13 cellular contexts compared by ENCODE assay signal in the genomic region with DNA sequence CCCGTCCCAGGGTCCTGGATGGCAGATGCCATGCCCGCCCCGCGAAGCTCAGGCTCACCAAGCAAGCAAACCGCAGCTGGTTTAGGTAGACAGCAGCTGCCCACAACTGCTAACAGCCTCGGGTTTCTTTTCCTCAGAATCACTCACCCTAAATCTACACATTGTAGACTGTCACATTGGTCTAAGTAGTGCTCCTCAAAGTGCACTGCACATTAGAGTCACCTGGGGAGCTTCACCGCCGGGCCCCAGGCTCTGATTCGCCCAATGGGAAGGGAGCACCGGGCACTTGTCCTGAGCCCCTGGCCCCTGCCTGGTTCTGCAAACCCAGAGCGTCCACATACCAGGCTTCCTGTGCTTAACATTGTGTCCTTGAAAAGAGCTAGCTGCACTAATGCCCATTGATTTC. TPM values are rescaled to one million over a fixed set of nuclear protein-coding genes. Genes with fewer than 3 reads are reported as not detected.
A peak's percentile ranks its signal among the peaks of the same experiment; 100 is the strongest.
DNase-seq lines count a peak whose midpoint lies in the region; ATAC-seq and TF ChIP-seq lines count a peak whose summit lies in the region.
"Had no signal": no experiment of that assay in that cellular context is flagged by ENCODE, and none has a peak within 500 bp of the region (broad histone marks: within the 10 kb centered on the region; RNA-seq: fewer than 3 reads in every experiment).

No MANE protein-coding gene starts in this region.

- ATAC-seq in stimulated activated naive CD8-positive, alpha-beta T cell treated with anti-CD3 and anti-CD28 coated beads, Interleukin-15, Interleukin-2, amounts not matched to agents 100 U/mL and 50 U/mL, for 24 hours: no peak
- no peak for ATAC-seq in activated T-helper 17 cell treated with anti-CD3 and anti-CD28 coated beads, Interleukin-2, amount 50 U/mL, for 72 hours (replicated peaks)
- ATAC-seq in natural killer cell (no peak), HG03571 (IDR thresholded peaks at IDR 0.05; ENCODE audit: unreplicated experiment) (no peak), HG02938 (IDR thresholded peaks at IDR 0.05; ENCODE audit: unreplicated experiment) (no peak)
- ATAC-seq: esophagus mucosa had no signal

- H3K4me1 Mint-ChIP-seq in stimulated activated naive CD8-positive, alpha-beta T cell treated with anti-CD3 and anti-CD28 coated beads, Interleukin-15, Interleukin-2, amounts not matched to agents 100 ng/mL and 50 ng/mL, for 24 hours (ENCODE audit: low read depth): peaks cover 27% of the 10 kb centered on the region
- peaks cover 14% of the 10 kb centered on the region for H3K4me1 Mint-ChIP-seq in activated T-helper 17 cell treated with anti-CD3 and anti-CD28 coated beads, Interleukin-2, amount 50 U/mL, for 72 hours
- H3K4me1 Mint-ChIP-seq in natural killer cell: peaks cover 26 to 49% of the 10 kb centered on the region in 2 donors

- no peaks in the 10 kb centered on the region for H3K9me3 Mint-ChIP-seq in stimulated activated naive CD8-positive, alpha-beta T cell treated with anti-CD3 and anti-CD28 coated beads, Interleukin-15, Interleukin-2, amounts not matched to agents 100 ng/mL and 50 ng/mL, for 24 hours
- no peaks in the 10 kb centered on the region for H3K9me3 Mint-ChIP-seq in activated T-helper 17 cell treated with anti-CD3 and anti-CD28 coated beads, Interleukin-2, amount 50 U/mL, for 72 hours
- no peaks in the 10 kb centered on the region for H3K9me3 Mint-ChIP-seq in natural killer cell

- no peaks in the 10 kb centered on the region for H3K36me3 Mint-ChIP-seq in stimulated activated naive CD8-positive, alpha-beta T cell treated with anti-CD3 and anti-CD28 coated beads, Interleukin-15, Interleukin-2, amounts not matched to agents 100 ng/mL and 50 ng/mL, for 24 hours (ENCODE audit: low read depth)
- H3K36me3 Mint-ChIP-seq in activated T-helper 17 cell treated with anti-CD3 and anti-CD28 coated beads, Interleukin-2, amount 50 U/mL, for 72 hours (ENCODE audit: low read depth): peaks cover 5% of the 10 kb centered on the region
- no peaks in the 10 kb centered on the region for H3K36me3 Mint-ChIP-seq in natural killer cell

- H3K27ac Mint-ChIP-seq in stimulated activated naive CD8-positive, alpha-beta T cell treated with anti-CD3 and anti-CD28 coated beads, Interleukin-15, Interleukin-2, amounts not matched to agents 100 ng/mL and 50 ng/mL, for 24 hours: peak overlapping the region; percentile 49
- H3K27ac Mint-ChIP-seq in activated T-helper 17 cell treated with anti-CD3 and anti-CD28 coated beads, Interleukin-2, amount 50 U/mL, for 72 hours: no peak overlapping the region
- no peak overlapping the region for H3K27ac Mint-ChIP-seq in natural killer cell

- no peak overlapping the region for H3K4me3 Mint-ChIP-seq in stimulated activated naive CD8-positive, alpha-beta T cell treated with anti-CD3 and anti-CD28 coated beads, Interleukin-15, Interleukin-2, amounts not matched to agents 100 ng/mL and 50 ng/mL, for 24 hours
- H3K4me3 Mint-ChIP-seq in activated T-helper 17 cell treated with anti-CD3 and anti-CD28 coated beads, Interleukin-2, amount 50 U/mL, for 72 hours: peak overlapping the region; percentile 66
- H3K4me3 Mint-ChIP-seq in natural killer cell: peak overlapping the region; percentile 78

- intact Hi-C loops in natural killer cell (cut with micrococcal nuclease): no loop called here

- DNase-seq in stimulated activated naive CD8-positive, alpha-beta T cell treated with anti-CD3 and anti-CD28 coated beads, Interleukin-15, Interleukin-2, amounts not matched to agents 100 U/mL and 50 U/mL, for 24 hours: no peak
- DNase-seq in natural killer cell: no peak
- DNase-seq in NCI-H1092 treated with DMSO at 0.1 percent for 48 hours (lab: John Stamatoyannopoulos, UW): no peak
- no peak for DNase-seq in NCI-H446 treated with DMSO at 0.1 percent for 48 hours (lab: John Stamatoyannopoulos, UW)
- DNase-seq: NCI-H1436, T1000 had no signal

- peaks cover 63% of the 10 kb centered on the region for H3K27me3 Mint-ChIP-seq in stimulated activated naive CD8-positive, alpha-beta T cell treated with anti-CD3 and anti-CD28 coated beads, Interleukin-15, Interleukin-2, amounts not matched to agents 100 ng/mL and 50 ng/mL, for 24 hours
- H3K27me3 Mint-ChIP-seq in activated T-helper 17 cell treated with anti-CD3 and anti-CD28 coated beads, Interleukin-2, amount 50 U/mL, for 72 hours: peaks cover 36% of the 10 kb centered on the region
- peaks cover 33 to 39% of the 10 kb centered on the region in 2 donors for H3K27me3 Mint-ChIP-seq in natural killer cell (ENCODE audit: low read depth in 2 of 2)

- no peak for TF ChIP-seq CTCF in natural killer cell (IDR thresholded peaks at IDR 0.05)

RNA-seq across cellular contexts. Expression of gene OCA2, which starts 0.8 kb away (rescaled TPM):
- not detected for total RNA-seq in activated T-helper 17 cell treated with anti-CD3 and anti-CD28 coated beads, Interleukin-2, amount 50 U/mL, for 72 hours
- total RNA-seq in natural killer cell: 1 to 10 TPM in 1 of 3 donors, under 1 TPM in 2; 0.35 to 1.5 (median 0.56) TPM
- total RNA-seq: HT-29, osteoblast had no signal
